15 cellular contexts compared by ENCODE assay signal in the genomic region with DNA sequence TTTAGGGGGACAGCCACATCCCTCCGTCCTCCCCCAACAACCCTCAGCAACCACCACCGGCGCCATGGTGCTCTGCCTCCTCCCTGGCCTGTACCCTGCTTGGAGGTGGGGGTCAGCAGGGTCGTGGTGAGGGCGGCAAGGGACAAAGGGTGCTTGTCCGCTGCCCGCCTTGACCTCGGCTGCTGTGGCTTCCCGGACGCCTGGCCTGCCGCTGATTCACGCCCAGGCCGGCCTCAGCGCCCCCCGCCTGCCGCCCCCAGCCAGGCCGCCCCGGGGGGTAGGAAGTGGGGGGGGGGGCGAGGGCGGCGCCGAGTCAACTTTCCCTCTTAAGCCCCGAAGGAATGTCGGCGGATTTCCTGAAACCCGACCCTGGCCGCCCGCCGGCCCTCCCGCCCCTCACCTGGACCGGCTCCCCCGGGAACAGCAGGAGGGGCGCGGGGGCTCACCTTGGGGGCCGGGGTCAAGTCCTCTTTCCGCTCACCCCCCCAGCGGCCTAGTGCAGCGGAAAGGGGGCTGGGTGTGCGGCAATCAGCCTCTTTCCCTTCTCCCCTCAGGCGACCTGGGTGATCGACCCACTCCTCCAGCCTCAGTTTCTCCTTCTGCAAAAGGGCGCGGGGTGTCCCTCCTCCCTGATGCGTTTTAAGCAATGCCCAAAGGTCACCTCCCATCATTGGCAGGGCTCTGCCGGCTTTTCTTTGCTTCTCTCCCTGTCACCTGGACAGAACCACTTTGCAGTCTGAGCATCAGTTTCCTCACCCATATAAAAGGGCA. TPM values are rescaled to one million over a fixed set of nuclear protein-coding genes. Genes with fewer than 3 reads are reported as not detected.
A peak's percentile ranks its signal among the peaks of the same experiment; 100 is the strongest.
DNase-seq lines count a peak whose midpoint lies in the region; ATAC-seq and TF ChIP-seq lines count a peak whose summit lies in the region.
"Had no signal": no experiment of that assay in that cellular context is flagged by ENCODE, and none has a peak within 500 bp of the region (broad histone marks: within the 10 kb centered on the region; RNA-seq: fewer than 3 reads in every experiment).

No MANE protein-coding gene starts in this region.

- CTCF ChIA-PET in CD4-positive, alpha-beta T cell (lab: Charles Lee): no interaction called here

- ATAC-seq in CD4-positive, alpha-beta T cell (ENCODE audit: poor library complexity): no peak
- ATAC-seq in naive B cell (ENCODE audit: low read depth in 2 of 2): no peak
- ATAC-seq in HG03175 (IDR thresholded peaks at IDR 0.05; ENCODE audit: unreplicated experiment): no peak

- H3K9me3 ChIP-seq in CD4-positive, alpha-beta T cell (ENCODE audit: control insufficient read depth, low read length): no peaks in the 10 kb centered on the region
- no peaks in the 10 kb centered on the region for H3K9me3 ChIP-seq in HUES48 (ENCODE audit: control insufficient read depth, insufficient read depth, low read length)

- POLR2A ChIA-PET in CD4-positive, alpha-beta T cell (lab: Charles Lee): no interaction called here

- H3K27ac ChIP-seq in CD4-positive, alpha-beta T cell (ENCODE audit: low read depth, low read length): no peak overlapping the region
- H3K27ac ChIP-seq in HUES48 (ENCODE audit: low read depth, low read length): no peak overlapping the region
- H3K27ac ChIP-seq in coronary artery: no peak overlapping the region

- no peak overlapping the region for H3K27ac Mint-ChIP-seq in CD4-positive, alpha-beta T cell
- peak overlapping the region in 3 of 6 donors; percentile 10 to 70 (median 15) for H3K27ac Mint-ChIP-seq in naive B cell
- H3K27ac Mint-ChIP-seq: CD14-positive monocyte; stimulated activated naive CD8-positive, alpha-beta T cell treated with anti-CD3 and anti-CD28 coated beads, Interleukin-15, Interleukin-2, amounts not matched to agents 100 ng/mL and 50 ng/mL, for 24 hours had no signal

- DNase-seq in CD4-positive, alpha-beta T cell: no peak
- DNase-seq in coronary artery (ENCODE audit: low spot score): peak; percentile 72
- DNase-seq in naive B cell: no peak
- DNase-seq in NK-92 treated with Interleukin-12 subunit alpha and Interleukin-12 subunit beta, amount 100 ng/mL, for 24 hours (lab: John Stamatoyannopoulos, UW): no peak
- DNase-seq in NCI-H2196 (lab: John Stamatoyannopoulos, UW; ENCODE audit: unreplicated experiment): no peak
- DNase-seq in stimulated activated CD4-positive, alpha-beta T cell treated with anti-CD3 and anti-CD28 coated beads, Interleukin-4, amount 100 ng/mL, for 24 hours: no peak
- DNase-seq: activated CD4-positive, CD25-positive, alpha-beta regulatory T cell treated with anti-CD3 and anti-CD28 coated beads, Interleukin-2, amount 50 U/mL, for 72 hours; anterior cingulate cortex; Kasumi-1; mesenchymal stem cell; NCI-H1930 had no signal

- H3K4me3 ChIP-seq in HUES48 (ENCODE audit: low read depth, low read length) (peak overlapping the region; percentile 63), coronary artery (peak overlapping the region; percentile 83)

- H3K4me1 Mint-ChIP-seq in CD4-positive, alpha-beta T cell (ENCODE audit: low read depth): peaks cover 30% of the 10 kb centered on the region
- H3K4me1 Mint-ChIP-seq in naive B cell: peaks cover 28 to 51% (median 36%) of the 10 kb centered on the region in 3 donors

- H3K4me3 Mint-ChIP-seq in CD4-positive, alpha-beta T cell: peak overlapping the region; percentile 58
- peak overlapping the region; percentile 42 to 85 (median 69) for H3K4me3 Mint-ChIP-seq in naive B cell

- intact Hi-C loops in CD4-positive, alpha-beta T cell (cut with DNase I, micrococcal nuclease): no loop called here

- no peaks in the 10 kb centered on the region for H3K36me3 Mint-ChIP-seq in CD4-positive, alpha-beta T cell (ENCODE audit: low read depth)
- H3K36me3 Mint-ChIP-seq in naive B cell: no peaks in the 10 kb centered on the region

- no peaks in the 10 kb centered on the region for H3K9me3 Mint-ChIP-seq in CD4-positive, alpha-beta T cell
- H3K9me3 Mint-ChIP-seq in naive B cell: peaks cover 0 to 2% (median 0%) of the 10 kb centered on the region in 7 donors
- H3K9me3 Mint-ChIP-seq: stimulated activated naive CD8-positive, alpha-beta T cell treated with anti-CD3 and anti-CD28 coated beads, Interleukin-15, Interleukin-2, amounts not matched to agents 100 ng/mL and 50 ng/mL, for 24 hours had no signal

- H3K4me1 ChIP-seq in HUES48 (ENCODE audit: control insufficient read depth, insufficient read depth, low read length): peaks cover 32% of the 10 kb centered on the region

- no peak overlapping the region for H3K9ac ChIP-seq in HUES48 (ENCODE audit: low read depth, low read length)

- H3K27me3 ChIP-seq in CD4-positive, alpha-beta T cell (ENCODE audit: control insufficient read depth, insufficient read depth, low read length): peaks cover 81% of the 10 kb centered on the region
- peaks cover 95% of the 10 kb centered on the region for H3K27me3 ChIP-seq in HUES48 (ENCODE audit: control insufficient read depth, insufficient read depth, low read length)

- peaks cover 76% of the 10 kb centered on the region for H3K27me3 Mint-ChIP-seq in CD4-positive, alpha-beta T cell
- H3K27me3 Mint-ChIP-seq in naive B cell: peaks cover 35 to 79% (median 68%) of the 10 kb centered on the region in 3 donors

- TF ChIP-seq CTCF in CD4-positive, alpha-beta T cell (IDR thresholded peaks at IDR 0.05): no peak
- TF ChIP-seq CTCF in coronary artery (IDR thresholded peaks at IDR 0.05): no peak

- no peaks in the 10 kb centered on the region for H3K36me3 ChIP-seq in HUES48 (ENCODE audit: control insufficient read depth, insufficient read depth, low read length)

RNA-seq across cellular contexts. Expression of gene TMEM59L, which starts 1.9 kb away (rescaled TPM):
- under 1 TPM; 0.25 to 0.27 TPM for total RNA-seq in CD4-positive, alpha-beta T cell
- not detected for polyA plus RNA-seq in naive B cell (ENCODE audit: low read depth in 6 of 6)
- polyA plus RNA-seq: CD14-positive monocyte had no signal

RNA-seq across cellular contexts. Expression of gene CRLF1, which starts 4.1 kb away (rescaled TPM):
- not detected for total RNA-seq in CD4-positive, alpha-beta T cell
- 1 to 10 TPM in 2 of 6 donors, under 1 TPM in 2, not detected in 2; 0.44 to 7.0 (median 0.97) TPM for polyA plus RNA-seq in naive B cell (ENCODE audit: low read depth in 6 of 6)

RNA-seq across cellular contexts. Expression of gene REX1BD, which starts 22.1 kb away (rescaled TPM):
- 10 to 100 TPM; 88.4 to 88.9 TPM for total RNA-seq in CD4-positive, alpha-beta T cell
- 100 to 1,000 TPM in 2 of 6 donors, 10 to 100 TPM in 4; 76.0 to 107 (median 91.9) TPM for polyA plus RNA-seq in naive B cell (ENCODE audit: low read depth in 6 of 6)

RNA-seq across cellular contexts. Expression of gene KLHL26, which starts 26.1 kb away (rescaled TPM):
- total RNA-seq in CD4-positive, alpha-beta T cell: 10 to 100 TPM; 13.7 to 19.0 TPM
- 1 to 10 TPM in 5 of 6 donors, not detected in 1; 2.0 to 3.7 (median 3.6) TPM for polyA plus RNA-seq in naive B cell (ENCODE audit: low read depth in 6 of 6)

RNA-seq across cellular contexts. Expression of gene UBA52, which starts 39.1 kb away (rescaled TPM):
- 1,000 to 10,000 TPM; 2,255 to 2,378 TPM for total RNA-seq in CD4-positive, alpha-beta T cell
- polyA plus RNA-seq in naive B cell (ENCODE audit: low read depth in 6 of 6): 1,000 to 10,000 TPM; 1,188 to 1,782 (median 1,685) TPM
